Comparison of ENCODE assay signal across 8 cellular contexts in genomic region chr14:106421431-106422033, GRCh38.
DNase-seq lines count a peak whose midpoint lies in the region; ATAC-seq and TF ChIP-seq lines count a peak whose summit lies in the region.
"Not testable (repeated sequence)": the region's sequence is repeated elsewhere in the genome, so short reads cannot be mapped to it uniquely, and the experiment has no call there.

No MANE protein-coding gene starts in this region.

- not testable (repeated sequence) for H3K4me3 Mint-ChIP-seq in CD4-positive, alpha-beta memory T cell; activated CD8-positive, alpha-beta memory T cell treated with anti-CD3 and anti-CD28 coated beads, Interleukin-2, amount 10 ng/mL, durations not matched to agents 7 days and 5 days; chondrocyte (ENCODE audit: unreplicated experiment)

- not testable (repeated sequence) for H3K27ac Mint-ChIP-seq in CD4-positive, alpha-beta memory T cell; activated CD8-positive, alpha-beta memory T cell treated with anti-CD3 and anti-CD28 coated beads, Interleukin-2, amount 10 ng/mL, durations not matched to agents 7 days and 5 days; chondrocyte (ENCODE audit: unreplicated experiment)

- peak; percentile 34 for TF ChIP-seq CTCF in chondrocyte (IDR thresholded peaks at IDR 0.05)

- intact Hi-C loops in CD4-positive, alpha-beta memory T cell (cut with micrococcal nuclease) = not testable (repeated sequence)

- H3K27ac ChIP-seq in CD4-positive, alpha-beta memory T cell (ENCODE audit: low read depth, low read length) = not testable (repeated sequence)

- H3K4me1 ChIP-seq in CD4-positive, alpha-beta memory T cell (ENCODE audit: insufficient read depth, low read length) = not testable (repeated sequence)

- ATAC-seq in GM21825 (IDR thresholded peaks at IDR 0.05; ENCODE audit: unreplicated experiment) = peak; percentile 49
- ATAC-seq in activated CD8-positive, alpha-beta memory T cell treated with anti-CD3 and anti-CD28 coated beads, Interleukin-2, amount 10 ng/mL, durations not matched to agents 7 days and 5 days = peak; percentile 63

- not testable (repeated sequence) for H3K9me3 ChIP-seq in CD4-positive, alpha-beta memory T cell (ENCODE audit: control insufficient read depth in 1 of 2, low read length in 2 of 2)

- peak; percentile 49 to 70 (median 67) for DNase-seq in CD4-positive, alpha-beta memory T cell
- DNase-seq in NCI-H1694 treated with DMSO at 0.1 percent for 48 hours (lab: John Stamatoyannopoulos, UW) (peak; percentile 31), SK-N-DZ (ENCODE audit: low spot score) (peak; percentile 22), mucosa of gallbladder (ENCODE audit: low spot score) (peak; percentile 12)
- peak; percentile 73 for DNase-seq in activated CD8-positive, alpha-beta memory T cell treated with anti-CD3 and anti-CD28 coated beads, Interleukin-2, amount 10 ng/mL, durations not matched to agents 7 days and 5 days
- not testable (repeated sequence) for DNase-seq in chondrocyte (ENCODE audit: low spot score)
- DNase-seq in stimulated activated CD8-positive, alpha-beta memory T cell treated with anti-CD3 and anti-CD28 coated beads, Interleukin-2, amount 100 ng/mL, for 48 hours (ENCODE audit: low read depth in 2 of 2) = peak; percentile 63 to 68

- not testable (repeated sequence) for H3K9me3 Mint-ChIP-seq in CD4-positive, alpha-beta memory T cell; activated CD8-positive, alpha-beta memory T cell treated with anti-CD3 and anti-CD28 coated beads, Interleukin-2, amount 10 ng/mL, durations not matched to agents 7 days and 5 days (ENCODE audit: low read depth)
- H3K9me3 Mint-ChIP-seq in chondrocyte (ENCODE audit: low read depth) = peaks cover 41% of the 10 kb centered on the region

- peaks cover 10 to 22% of the 10 kb centered on the region in 2 donors for H3K27me3 Mint-ChIP-seq in CD4-positive, alpha-beta memory T cell
- peaks cover 33% of the 10 kb centered on the region for H3K27me3 Mint-ChIP-seq in activated CD8-positive, alpha-beta memory T cell treated with anti-CD3 and anti-CD28 coated beads, Interleukin-2, amount 10 ng/mL, durations not matched to agents 7 days and 5 days
- H3K27me3 Mint-ChIP-seq in chondrocyte (ENCODE audit: low read depth) = not testable (repeated sequence)

- POLR2A ChIA-PET in CD4-positive, alpha-beta memory T cell (lab: Charles Lee; ENCODE audit: partially characterized antibody) = not testable (repeated sequence)

- H3K4me3 ChIP-seq in CD4-positive, alpha-beta memory T cell (ENCODE audit: low read length in 2 of 2) = not testable (repeated sequence)

- not testable (repeated sequence) for H3K27me3 ChIP-seq in CD4-positive, alpha-beta memory T cell (ENCODE audit: insufficient read depth, low read length)

- CTCF ChIA-PET in CD4-positive, alpha-beta memory T cell (lab: Charles Lee; ENCODE audit: partially characterized antibody) = interaction anchor here (0.6 to 7.8 kb wide), 18 partner anchors 11 to 211 kb away, joined by 3 to 66 read pairs (median 4); no protein-coding TSS in a partner anchor
- CTCF ChIA-PET in activated CD8-positive, alpha-beta memory T cell treated with anti-CD3 and anti-CD28 coated beads, Interleukin-2, amount 10 ng/mL, durations not matched to agents 7 days and 5 days (lab: Charles Lee) = interaction anchor here (0.6 to 9.1 kb wide), 31 partner anchors 10 to 410 kb away, joined by 3 to 81 read pairs (median 4); no protein-coding TSS in a partner anchor

- H3K36me3 Mint-ChIP-seq in CD4-positive, alpha-beta memory T cell; activated CD8-positive, alpha-beta memory T cell treated with anti-CD3 and anti-CD28 coated beads, Interleukin-2, amount 10 ng/mL, durations not matched to agents 7 days and 5 days; chondrocyte (ENCODE audit: low read depth): not testable (repeated sequence)

- H3K4me1 Mint-ChIP-seq in CD4-positive, alpha-beta memory T cell; activated CD8-positive, alpha-beta memory T cell treated with anti-CD3 and anti-CD28 coated beads, Interleukin-2, amount 10 ng/mL, durations not matched to agents 7 days and 5 days; chondrocyte (ENCODE audit: low read depth): not testable (repeated sequence)

- H3K36me3 ChIP-seq in CD4-positive, alpha-beta memory T cell (ENCODE audit: insufficient read depth, low read length) = not testable (repeated sequence)
